ENCODE assay signal across 8 cellular contexts in genomic region chr12:48999371-49000131, GRCh38. TPM values are rescaled to one million over a fixed set of nuclear protein-coding genes. Genes with fewer than 3 reads are reported as not detected.
A peak's percentile ranks its signal among the peaks of the same experiment; 100 is the strongest.
DNase-seq lines count a peak whose midpoint lies in the region; ATAC-seq and TF ChIP-seq lines count a peak whose summit lies in the region.

Gene DDN (minus strand): TSS chr12:48999375. CDS start chr12:48999287, 88 bp downstream.

- ATAC-seq in GM18868 (IDR thresholded peaks at IDR 0.05; ENCODE audit: unreplicated experiment) (peak; percentile 47), esophagus mucosa (peak; percentile 57), omental fat pad (ENCODE audit: low FRiP score) (no peak)

- peak within 1 kb of the TSS; percentile 81 to 84 (median 83) for H3K4me3 Mint-ChIP-seq in nephron

- TF ChIP-seq CTCF in nephron (IDR thresholded peaks at IDR 0.05; ENCODE audit: unreplicated experiment in 3 of 3) (no peak), omental fat pad (IDR thresholded peaks at IDR 0.05) (no peak)

- DNase-seq in AG20443 (ENCODE audit: low spot score) (peak; percentile 65), NCI-H146 treated with DMSO at 0.1 percent for 48 hours (lab: John Stamatoyannopoulos, UW; ENCODE audit: unreplicated experiment) (peak; percentile 20), omental fat pad (ENCODE audit: low spot score) (no peak), C1 segment of cervical spinal cord (lab: John Stamatoyannopoulos, UW) (no peak)
- peak; percentile 53 for DNase-seq in activated CD8-positive, alpha-beta memory T cell treated with anti-CD3 and anti-CD28 coated beads, Interleukin-2, amount 50 U/mL, for 4 hours

- peak within 1 kb of the TSS; percentile 55 to 97 (median 74) for H3K27ac Mint-ChIP-seq in nephron

- H3K27me3 Mint-ChIP-seq in nephron (ENCODE audit: low read depth): peaks cover 62% of the 10 kb centered on the region

- H3K4me1 Mint-ChIP-seq in nephron: peaks cover 31% of the 10 kb centered on the region

- H3K36me3 Mint-ChIP-seq in nephron (ENCODE audit: low read depth): peaks cover 32% of the 10 kb centered on the region

- H3K9me3 Mint-ChIP-seq in nephron: no peaks in the 10 kb centered on the region

RNA-seq across cellular contexts. Expression of gene DDN, which starts in this region (rescaled TPM):
- total RNA-seq in esophagus mucosa (0.28 TPM), omental fat pad (under 1 TPM in 2 of 4 donors, not detected in 2; 0.12 to 0.65 TPM)

Comparison
In these comparisons a context has a peak if more than half of its experiments do, and no peak if none do; other contexts are left out.
1. Peak in ATAC-seq in esophagus mucosa; RNA of the gene not detected or under 1 TPM.
2. DNase-seq: peak in AG20443 (single experiment), NCI-H146 treated with DMSO at 0.1 percent for 48 hours (single experiment) and activated CD8-positive, alpha-beta memory T cell treated with anti-CD3 and anti-CD28 coated beads, Interleukin-2, amount 50 U/mL, for 4 hours (single experiment); none in omental fat pad (single experiment) and C1 segment of cervical spinal cord (0 of 14).